In the genomic region with DNA sequence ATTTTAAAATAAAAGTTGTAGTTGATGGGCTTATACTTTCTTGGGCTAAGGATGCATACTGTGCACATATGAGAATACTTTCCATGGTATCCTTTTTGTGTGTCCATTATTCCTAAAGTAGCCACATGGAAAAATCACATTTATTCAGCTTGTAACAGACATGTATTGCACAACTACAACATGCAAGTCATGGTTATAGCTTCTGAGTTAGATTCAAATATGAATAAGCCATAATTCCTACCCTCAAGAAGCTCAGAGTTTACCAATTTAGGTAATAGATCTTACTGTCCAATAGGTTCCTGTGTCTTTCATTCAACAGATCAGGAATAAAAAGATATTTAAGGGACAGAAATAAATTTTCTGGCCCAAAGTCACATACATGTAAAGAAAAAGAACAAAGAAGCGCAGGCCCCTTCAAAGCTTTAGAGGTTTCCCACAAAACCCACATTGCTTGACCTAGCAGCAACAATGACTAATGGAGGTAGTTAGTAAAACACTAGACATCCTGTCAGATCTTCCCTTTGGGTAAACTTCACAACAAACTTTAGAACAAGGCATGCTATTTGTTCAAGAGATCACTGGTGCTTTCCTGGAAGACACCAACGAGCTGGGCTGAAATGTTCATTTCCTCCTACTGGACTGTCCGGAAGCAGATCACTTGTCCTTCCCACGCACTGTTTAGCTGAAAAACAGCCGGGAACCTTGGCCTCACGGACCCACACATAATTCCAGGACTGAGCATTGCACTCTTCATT, we compare ENCODE assay signal across 2 cellular contexts.
TF ChIP-seq lines count a peak whose summit lies in the region.

No MANE protein-coding gene starts in this region.

TF ChIP-seq in SK-N-SH, 30 proteins besides CTCF, POLR2A, EP300 and RAD21 (continued from another document):
- no peak for TF ChIP-seq RXRA (IDR thresholded peaks at IDR 0.05; ENCODE audit: borderline replicate concordance, low read depth)
- TF ChIP-seq, protein P1, sequence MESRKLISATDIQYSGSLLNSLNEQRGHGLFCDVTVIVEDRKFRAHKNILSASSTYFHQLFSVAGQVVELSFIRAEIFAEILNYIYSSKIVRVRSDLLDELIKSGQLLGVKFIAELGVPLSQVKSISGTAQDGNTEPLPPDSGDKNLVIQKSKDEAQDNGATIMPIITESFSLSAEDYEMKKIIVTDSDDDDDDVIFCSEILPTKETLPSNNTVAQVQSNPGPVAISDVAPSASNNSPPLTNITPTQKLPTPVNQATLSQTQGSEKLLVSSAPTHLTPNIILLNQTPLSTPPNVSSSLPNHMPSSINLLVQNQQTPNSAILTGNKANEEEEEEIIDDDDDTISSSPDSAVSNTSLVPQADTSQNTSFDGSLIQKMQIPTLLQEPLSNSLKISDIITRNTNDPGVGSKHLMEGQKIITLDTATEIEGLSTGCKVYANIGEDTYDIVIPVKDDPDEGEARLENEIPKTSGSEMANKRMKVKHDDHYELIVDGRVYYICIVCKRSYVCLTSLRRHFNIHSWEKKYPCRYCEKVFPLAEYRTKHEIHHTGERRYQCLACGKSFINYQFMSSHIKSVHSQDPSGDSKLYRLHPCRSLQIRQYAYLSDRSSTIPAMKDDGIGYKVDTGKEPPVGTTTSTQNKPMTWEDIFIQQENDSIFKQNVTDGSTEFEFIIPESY (IDR thresholded peaks at IDR 0.05; ENCODE audit: borderline replicate concordance, low read depth) = no peak
- no peak for TF ChIP-seq FOXM1 (IDR thresholded peaks at IDR 0.05; ENCODE audit: low read depth)
- TF ChIP-seq, protein P2, sequence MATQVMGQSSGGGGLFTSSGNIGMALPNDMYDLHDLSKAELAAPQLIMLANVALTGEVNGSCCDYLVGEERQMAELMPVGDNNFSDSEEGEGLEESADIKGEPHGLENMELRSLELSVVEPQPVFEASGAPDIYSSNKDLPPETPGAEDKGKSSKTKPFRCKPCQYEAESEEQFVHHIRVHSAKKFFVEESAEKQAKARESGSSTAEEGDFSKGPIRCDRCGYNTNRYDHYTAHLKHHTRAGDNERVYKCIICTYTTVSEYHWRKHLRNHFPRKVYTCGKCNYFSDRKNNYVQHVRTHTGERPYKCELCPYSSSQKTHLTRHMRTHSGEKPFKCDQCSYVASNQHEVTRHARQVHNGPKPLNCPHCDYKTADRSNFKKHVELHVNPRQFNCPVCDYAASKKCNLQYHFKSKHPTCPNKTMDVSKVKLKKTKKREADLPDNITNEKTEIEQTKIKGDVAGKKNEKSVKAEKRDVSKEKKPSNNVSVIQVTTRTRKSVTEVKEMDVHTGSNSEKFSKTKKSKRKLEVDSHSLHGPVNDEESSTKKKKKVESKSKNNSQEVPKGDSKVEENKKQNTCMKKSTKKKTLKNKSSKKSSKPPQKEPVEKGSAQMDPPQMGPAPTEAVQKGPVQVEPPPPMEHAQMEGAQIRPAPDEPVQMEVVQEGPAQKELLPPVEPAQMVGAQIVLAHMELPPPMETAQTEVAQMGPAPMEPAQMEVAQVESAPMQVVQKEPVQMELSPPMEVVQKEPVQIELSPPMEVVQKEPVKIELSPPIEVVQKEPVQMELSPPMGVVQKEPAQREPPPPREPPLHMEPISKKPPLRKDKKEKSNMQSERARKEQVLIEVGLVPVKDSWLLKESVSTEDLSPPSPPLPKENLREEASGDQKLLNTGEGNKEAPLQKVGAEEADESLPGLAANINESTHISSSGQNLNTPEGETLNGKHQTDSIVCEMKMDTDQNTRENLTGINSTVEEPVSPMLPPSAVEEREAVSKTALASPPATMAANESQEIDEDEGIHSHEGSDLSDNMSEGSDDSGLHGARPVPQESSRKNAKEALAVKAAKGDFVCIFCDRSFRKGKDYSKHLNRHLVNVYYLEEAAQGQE (IDR thresholded peaks at IDR 0.05; ENCODE audit: low read depth, low read length) = no peak

TF ChIP-seq in SK-N-SH treated with all-trans-retinoic acid at 6 μM for 48 hours, 23 proteins besides CTCF, POLR2A, EP300 and RAD21 (continued from another document):
- TF ChIP-seq, protein P3, sequence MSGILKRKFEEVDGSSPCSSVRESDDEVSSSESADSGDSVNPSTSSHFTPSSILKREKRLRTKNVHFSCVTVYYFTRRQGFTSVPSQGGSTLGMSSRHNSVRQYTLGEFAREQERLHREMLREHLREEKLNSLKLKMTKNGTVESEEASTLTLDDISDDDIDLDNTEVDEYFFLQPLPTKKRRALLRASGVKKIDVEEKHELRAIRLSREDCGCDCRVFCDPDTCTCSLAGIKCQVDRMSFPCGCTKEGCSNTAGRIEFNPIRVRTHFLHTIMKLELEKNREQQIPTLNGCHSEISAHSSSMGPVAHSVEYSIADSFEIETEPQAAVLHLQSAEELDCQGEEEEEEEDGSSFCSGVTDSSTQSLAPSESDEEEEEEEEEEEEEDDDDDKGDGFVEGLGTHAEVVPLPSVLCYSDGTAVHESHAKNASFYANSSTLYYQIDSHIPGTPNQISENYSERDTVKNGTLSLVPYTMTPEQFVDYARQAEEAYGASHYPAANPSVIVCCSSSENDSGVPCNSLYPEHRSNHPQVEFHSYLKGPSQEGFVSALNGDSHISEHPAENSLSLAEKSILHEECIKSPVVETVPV (CRISPR knock-in tag; IDR thresholded peaks at IDR 0.05) = no peak
